In the genomic region with DNA sequence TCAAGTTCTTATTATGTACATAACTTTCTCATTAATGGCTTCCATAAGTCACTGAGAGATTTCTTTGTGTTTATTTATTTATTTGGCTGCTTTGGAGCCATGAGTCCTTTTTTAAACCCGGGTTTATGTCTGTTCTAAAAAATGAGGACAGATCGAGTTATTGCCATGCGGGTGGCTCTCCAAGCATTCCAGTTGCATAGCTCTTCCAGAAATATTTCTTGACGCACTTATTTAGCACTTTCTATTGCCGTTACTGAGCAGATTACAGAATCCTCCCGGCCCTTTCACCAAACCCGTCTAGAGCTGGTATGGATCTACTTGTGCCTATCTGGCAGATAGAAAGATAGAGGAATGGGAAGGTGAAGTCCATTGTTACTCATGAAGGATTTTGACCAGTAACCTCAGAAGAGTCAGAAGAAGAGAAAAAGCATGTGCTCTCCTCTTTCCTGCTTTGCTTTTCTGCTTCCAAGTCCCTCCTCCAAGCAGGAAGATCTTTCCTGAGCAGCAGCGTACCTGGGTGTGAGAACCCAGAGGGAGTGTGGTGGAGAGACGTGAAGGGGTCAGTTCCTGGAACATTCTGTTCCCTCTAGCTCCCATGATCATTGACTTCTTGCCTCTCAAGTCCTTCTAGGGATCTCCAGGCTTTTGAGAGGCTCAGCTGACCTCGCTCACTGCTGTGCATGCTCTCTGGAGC, we compare ENCODE assay signal across 11 cellular contexts.
DNase-seq lines count a peak whose midpoint lies in the region; ATAC-seq and TF ChIP-seq lines count a peak whose summit lies in the region.
"Had no signal": no experiment of that assay in that cellular context is flagged by ENCODE, and none has a peak within 500 bp of the region (broad histone marks: within the 10 kb centered on the region; RNA-seq: fewer than 3 reads in every experiment).

No MANE protein-coding gene starts in this region.

- POLR2A ChIA-PET in A673 (lab: Charles Lee; ENCODE audit: low non-redundant PET), result no interaction called here

- peak; percentile 99 for TF ChIP-seq EP300 in gastroesophageal sphincter (IDR thresholded peaks at IDR 0.05)

- no peak for TF ChIP-seq CTCF in WI38 (IDR thresholded peaks at IDR 0.05; ENCODE audit: low read depth, low read length)
- no peak for TF ChIP-seq CTCF in gastroesophageal sphincter (IDR thresholded peaks at IDR 0.05)
- no peak for TF ChIP-seq CTCF in psoas muscle (IDR thresholded peaks at IDR 0.05)
- no peak for TF ChIP-seq CTCF in A673 (conservative IDR thresholded peaks at IDR 0.05; ENCODE audit: low read depth, low read length)

- BruUV-seq in A673 (replicated peaks; lab: Mats Ljungman, UMichigan), result no TSS peak

- H3K36me3 ChIP-seq in gastroesophageal sphincter (no peaks in the 10 kb centered on the region), psoas muscle (ENCODE audit: insufficient read depth in 1 of 2, low read depth in 1 of 2) (no peaks in the 10 kb centered on the region), A673 (ENCODE audit: insufficient read depth, low read length, poor library complexity, severe bottlenecking) (no peaks in the 10 kb centered on the region)

- ATAC-seq in gastroesophageal sphincter (peak; percentile 63), psoas muscle (peak; percentile 52 to 74 (median 63)), HG02970 (IDR thresholded peaks at IDR 0.05; ENCODE audit: low FRiP score, unreplicated experiment) (no peak), HG02973 (IDR thresholded peaks at IDR 0.05; ENCODE audit: unreplicated experiment) (no peak)

- CTCF ChIA-PET in A673 (lab: Charles Lee), result no interaction called here

- peak; percentile 32 to 43 for TF ChIP-seq POLR2A in gastroesophageal sphincter (IDR thresholded peaks at IDR 0.05)

- H3K4me1 ChIP-seq in gastroesophageal sphincter (peaks cover 49 to 99% (median 65%) of the 10 kb centered on the region in 3 donors), psoas muscle (peaks cover 70% of the 10 kb centered on the region), A673 (ENCODE audit: insufficient read depth, low read length, poor library complexity, severe bottlenecking) (peaks cover 16% of the 10 kb centered on the region)

- H3K27ac ChIP-seq in gastroesophageal sphincter, result peak overlapping the region; percentile 93 to 100 (median 96)
- H3K27ac ChIP-seq in psoas muscle, result peak overlapping the region; percentile 98
- H3K27ac ChIP-seq in A673 (ENCODE audit: low read depth, low read length, poor library complexity, severe bottlenecking), result no peak overlapping the region

- intact Hi-C loops in psoas muscle (cut with DNase I) (loop anchor here in 1 of 2 donors (5.0 to 10.0 kb wide), 2 partner anchors 34 to 112 kb away; partner anchors contain the start of gene LPP), A673 (cut with micrococcal nuclease; ENCODE audit: unreplicated experiment) (no loop called here)

- H3K4me3 ChIP-seq in WI38 (ENCODE audit: low read depth, low read length) (peak overlapping the region; percentile 53), gastroesophageal sphincter (peak overlapping the region; percentile 17 to 28), psoas muscle (peak overlapping the region; percentile 62), A673 (ENCODE audit: low read depth, low read length, poor library complexity, severe bottlenecking) (no peak overlapping the region)

- no peaks in the 10 kb centered on the region for H3K9me3 ChIP-seq in gastroesophageal sphincter
- H3K9me3 ChIP-seq in psoas muscle, result no peaks in the 10 kb centered on the region
- H3K9me3 ChIP-seq in A673 (ENCODE audit: low read depth, low read length, poor library complexity, severe bottlenecking), result no peaks in the 10 kb centered on the region

- DNase-seq in AG08395 (ENCODE audit: low spot score) (peak; percentile 67), psoas muscle (peak; percentile 35 to 76), A673 (ENCODE audit: low spot score) (no peak), putamen (ENCODE audit: low spot score) (no peak)
- DNase-seq: activated effector memory CD4-positive, alpha-beta T cell treated with Interleukin-2 at 50 U/mL for 16 hours; CD4-positive, CD25-positive, alpha-beta regulatory T cell; NCI-H1436 treated with DMSO at 0.1 percent for 48 hours had no signal

- H3K27me3 ChIP-seq in gastroesophageal sphincter, result no peaks in the 10 kb centered on the region
- H3K27me3 ChIP-seq in psoas muscle (ENCODE audit: insufficient read depth in 3 of 3, low read length in 2 of 3), result no peaks in the 10 kb centered on the region
- no peaks in the 10 kb centered on the region for H3K27me3 ChIP-seq in A673 (replicated peaks; ENCODE audit: insufficient read depth, low read depth, low read length, poor library complexity)

- WGBS in gastroesophageal sphincter (ENCODE audit: low coverage in 1 of 2), 2 donors, result 20 to 28% methylated on average over 6 to 10 of the region's 10 CpGs
- WGBS in psoas muscle, 3 donors, result 24 to 33% (median 27%) methylated on average over 10 of the region's 10 CpGs

Comparison
In these comparisons a context has a peak if more than half of its experiments do, and no peak if none do; other contexts are left out.
1. DNase-seq: peak in AG08395 (single experiment) and psoas muscle (2 of 2); none in A673 (single experiment) and putamen (single experiment).
2. ATAC-seq: peak in gastroesophageal sphincter (single experiment) and psoas muscle (4 of 4); none in HG02970 (single experiment) and HG02973 (single experiment).